9 cellular contexts compared by ENCODE assay signal in the genomic region with DNA sequence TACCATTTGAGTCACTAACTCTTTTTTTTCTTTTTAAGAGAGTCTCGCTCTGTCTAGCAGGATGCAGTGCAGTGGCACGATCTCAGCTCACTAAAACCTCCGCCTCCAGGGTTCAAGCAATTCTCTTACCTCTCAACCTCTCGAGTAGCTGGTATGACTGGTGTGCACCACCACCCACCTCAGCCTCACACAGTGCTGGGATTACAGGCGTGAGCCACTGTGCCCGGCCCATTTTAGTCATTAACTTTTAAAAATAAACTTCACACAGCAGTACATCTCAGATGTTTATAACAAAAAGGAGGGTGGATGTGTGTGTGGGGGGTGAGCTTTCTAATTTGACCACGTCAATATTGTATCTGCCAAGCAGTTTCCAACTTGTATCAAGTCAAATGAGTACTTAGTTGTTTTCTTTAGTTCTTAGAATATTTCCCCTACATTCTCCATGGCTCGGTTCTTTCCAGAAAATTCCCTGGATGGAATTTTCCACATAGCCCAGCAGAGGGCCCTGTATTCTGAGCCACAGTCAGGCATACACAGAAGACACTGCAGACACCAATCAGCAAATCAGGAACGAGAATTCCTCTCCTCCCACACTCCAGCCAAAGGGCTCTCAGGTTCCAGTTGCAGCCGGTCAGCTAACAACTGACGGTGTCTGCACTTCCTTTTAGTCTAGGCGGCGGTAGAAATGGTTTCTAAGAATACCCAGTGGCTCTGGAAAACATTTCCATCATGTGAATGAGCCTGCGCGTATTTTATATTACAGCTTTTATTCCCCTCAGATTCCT. TPM values are rescaled to one million over a fixed set of nuclear protein-coding genes. Genes with fewer than 3 reads are reported as not detected.
DNase-seq lines count a peak whose midpoint lies in the region; ATAC-seq and TF ChIP-seq lines count a peak whose summit lies in the region.
"Had no signal": no experiment of that assay in that cellular context is flagged by ENCODE, and none has a peak within 500 bp of the region (broad histone marks: within the 10 kb centered on the region; RNA-seq: fewer than 3 reads in every experiment).

No MANE protein-coding gene starts in this region.

- no peak overlapping the region for H3K4me3 ChIP-seq in mucosa of rectum (ENCODE audit: low read length in 2 of 2)

- CTCF ChIA-PET in GM10248 (lab: Yijun Ruan, JAX), result interaction anchor here (0.7 to 2.0 kb wide), 4 partner anchors 14 to 90 kb away, joined by 3 to 4 read pairs (median 4); a partner anchor contains a TSS

- H3K4me3 Mint-ChIP-seq in activated T-cell treated with anti-CD3 and anti-CD28 coated beads, Interleukin-2, amount 50 U/mL, for 4 hours, result no peak overlapping the region
- H3K4me3 Mint-ChIP-seq: activated T-cell treated with anti-CD3 and anti-CD28 coated beads, Interleukin-2, amount 50 U/mL, for 72 hours had no signal

- H3K27me3 ChIP-seq in mucosa of rectum (ENCODE audit: control insufficient read depth in 2 of 2, insufficient read depth in 2 of 2, low read length in 2 of 2), result peaks cover 0 to 2% of the 10 kb centered on the region in 2 donors

- H3K27me3 Mint-ChIP-seq in activated T-cell treated with anti-CD3 and anti-CD28 coated beads, Interleukin-2, amount 50 U/mL, for 4 hours (ENCODE audit: low read depth), result no peaks in the 10 kb centered on the region

- no peaks in the 10 kb centered on the region for H3K36me3 Mint-ChIP-seq in activated T-cell treated with anti-CD3 and anti-CD28 coated beads, Interleukin-2, amount 50 U/mL, for 4 hours (ENCODE audit: insufficient read depth)

- TF ChIP-seq CTCF in GM10248 (IDR thresholded peaks at IDR 0.05; ENCODE audit: control extremely low read depth, extremely low read depth, low read depth, missing control alignments), result peak; percentile 25

- H3K4me1 Mint-ChIP-seq in activated T-cell treated with anti-CD3 and anti-CD28 coated beads, Interleukin-2, amount 50 U/mL, for 4 hours (ENCODE audit: low read depth), result no peaks in the 10 kb centered on the region

- H3K27ac ChIP-seq in mucosa of rectum (ENCODE audit: low read depth in 2 of 2, low read length in 2 of 2), result peak overlapping the region; percentile 43 to 63

- peak overlapping the region in 1 of 2 donors; percentile 1 for H3K9ac ChIP-seq in mucosa of rectum (ENCODE audit: low read depth in 1 of 2, low read length in 2 of 2)

- POLR2A ChIA-PET in GM10248 (lab: Yijun Ruan, JAX), result no interaction called here

- DNase-seq in GM10248 (ENCODE audit: extremely low spot score) (peak; percentile 58), NCI-H1436 treated with DMSO at 0.1 percent for 48 hours (lab: John Stamatoyannopoulos, UW) (peak; percentile 46), SW 1271 (lab: John Stamatoyannopoulos, UW) (peak; percentile 3 to 74), fibroblast of gingiva (ENCODE audit: low read depth) (peak; percentile 85)
- no peak for DNase-seq in NK-92 treated with Interleukin-12 subunit alpha and Interleukin-12 subunit beta, amount 100 ng/mL, for 24 hours (lab: John Stamatoyannopoulos, UW)
- no peak for DNase-seq in activated T-cell treated with anti-CD3 and anti-CD28 coated beads, Interleukin-2, amount 50 U/mL, for 4 hours
- DNase-seq: activated T-cell treated with anti-CD3 and anti-CD28 coated beads, Interleukin-2, amount 50 U/mL, for 72 hours had no signal

- ATAC-seq in GM19467 (IDR thresholded peaks at IDR 0.05; ENCODE audit: unreplicated experiment), result no peak
- ATAC-seq in activated T-cell treated with anti-CD3 and anti-CD28 coated beads, Interleukin-2, amount 50 U/mL, for 4 hours, result no peak

- H3K9me3 ChIP-seq in mucosa of rectum (ENCODE audit: control insufficient read depth in 2 of 2, low read length in 2 of 2), result no peaks in the 10 kb centered on the region

- no peaks in the 10 kb centered on the region for H3K4me1 ChIP-seq in mucosa of rectum (ENCODE audit: control insufficient read depth in 2 of 2, insufficient read depth in 2 of 2, low read length in 2 of 2)

- no peaks in the 10 kb centered on the region for H3K9me3 Mint-ChIP-seq in activated T-cell treated with anti-CD3 and anti-CD28 coated beads, Interleukin-2, amount 50 U/mL, for 4 hours
- H3K9me3 Mint-ChIP-seq: activated T-cell treated with anti-CD3 and anti-CD28 coated beads, Interleukin-2, amount 50 U/mL, for 72 hours had no signal

- no peaks in the 10 kb centered on the region for H3K36me3 ChIP-seq in mucosa of rectum (ENCODE audit: control insufficient read depth in 2 of 2, insufficient read depth in 2 of 2, low read length in 2 of 2)

RNA-seq across cellular contexts. Expression of a gene that starts 20.1 kb away (rescaled TPM):
- total RNA-seq in activated T-cell treated with anti-CD3 and anti-CD28 coated beads, Interleukin-2, amount 50 U/mL, for 4 hours, result 100 to 1,000 TPM in 1 of 3 donors, 10 to 100 TPM in 2; 93.0 to 103 (median 97.3) TPM

RNA-seq across cellular contexts. Expression of a gene that starts 41.3 kb away (rescaled TPM):
- 10 to 100 TPM; 10.4 to 32.1 (median 15.9) TPM for total RNA-seq in activated T-cell treated with anti-CD3 and anti-CD28 coated beads, Interleukin-2, amount 50 U/mL, for 4 hours

RNA-seq across cellular contexts. Expression of a gene that starts 57.9 kb away (rescaled TPM):
- 10 to 100 TPM; 10.0 to 13.2 (median 12.5) TPM for total RNA-seq in activated T-cell treated with anti-CD3 and anti-CD28 coated beads, Interleukin-2, amount 50 U/mL, for 4 hours

Comparison
In these comparisons a context has a peak if more than half of its experiments do, and no peak if none do; other contexts are left out.
1. DNase-seq: peak in GM10248 (single experiment), NCI-H1436 treated with DMSO at 0.1 percent for 48 hours (single experiment), SW 1271 (2 of 2) and fibroblast of gingiva (single experiment); none in NK-92 treated with Interleukin-12 subunit alpha and Interleukin-12 subunit beta, amount 100 ng/mL, for 24 hours (single experiment) and activated T-cell treated with anti-CD3 and anti-CD28 coated beads, Interleukin-2, amount 50 U/mL, for 4 hours (single experiment).